In genomic region chr14:103846569-103847438, GRCh38 we compare ENCODE assay signal across 8 cellular contexts. TPM values are rescaled to one million over a fixed set of nuclear protein-coding genes. Genes with fewer than 3 reads are reported as not detected.
DNase-seq lines count a peak whose midpoint lies in the region; ATAC-seq, FAIRE-seq and TF ChIP-seq lines count a peak whose summit lies in the region.

No MANE protein-coding gene starts in this region.

- intact Hi-C loops in esophagus squamous epithelium (cut with DNase I) (no loop called here), natural killer cell (cut with micrococcal nuclease) (no loop called here)

- H3K4me3 Mint-ChIP-seq in activated CD8-positive, alpha-beta memory T cell treated with anti-CD3 and anti-CD28 coated beads, Interleukin-2, amount 10 ng/mL, durations not matched to agents 7 days and 5 days: peak overlapping the region; percentile 78
- H3K4me3 Mint-ChIP-seq in natural killer cell: peak overlapping the region; percentile 90

- no peak for FAIRE-seq in D721Med (lab: Jason Lieb, UNC)

- H3K27me3 ChIP-seq in esophagus squamous epithelium: no peaks in the 10 kb centered on the region

- TF ChIP-seq CTCF in GM12865 (IDR thresholded peaks at IDR 0.05; ENCODE audit: insufficient read depth, low read depth, low read length, missing control alignments): no peak
- no peak for TF ChIP-seq CTCF in esophagus squamous epithelium (IDR thresholded peaks at IDR 0.05)
- no peak for TF ChIP-seq CTCF in natural killer cell (IDR thresholded peaks at IDR 0.05)
- no peak for TF ChIP-seq CTCF in D721Med (IDR thresholded peaks at IDR 0.05; ENCODE audit: insufficient read depth, missing control alignments)

- H3K27ac Mint-ChIP-seq in activated CD8-positive, alpha-beta memory T cell treated with anti-CD3 and anti-CD28 coated beads, Interleukin-2, amount 10 ng/mL, durations not matched to agents 7 days and 5 days: peak overlapping the region; percentile 47
- peak overlapping the region; percentile 52 to 55 for H3K27ac Mint-ChIP-seq in natural killer cell

- in situ Hi-C loops in KBM-7 (cut with MboI; ENCODE audit: low pct_unique_long_range_greater_than_20kb, low sequenced_read_pairs): no loop called here

- ATAC-seq in GM21786 (IDR thresholded peaks at IDR 0.05; ENCODE audit: unreplicated experiment) (peak; percentile 32), natural killer cell (peak; percentile 38 to 49 (median 49))
- peak; percentile 41 for ATAC-seq in activated CD8-positive, alpha-beta memory T cell treated with anti-CD3 and anti-CD28 coated beads, Interleukin-2, amount 10 ng/mL, durations not matched to agents 7 days and 5 days

- H3K4me1 ChIP-seq in esophagus squamous epithelium: peaks cover 12 to 49% (median 13%) of the 10 kb centered on the region in 3 donors

- CTCF ChIA-PET in activated CD8-positive, alpha-beta memory T cell treated with anti-CD3 and anti-CD28 coated beads, Interleukin-2, amount 10 ng/mL, durations not matched to agents 7 days and 5 days (lab: Charles Lee): no interaction called here

- peaks cover 4% of the 10 kb centered on the region for H3K36me3 Mint-ChIP-seq in activated CD8-positive, alpha-beta memory T cell treated with anti-CD3 and anti-CD28 coated beads, Interleukin-2, amount 10 ng/mL, durations not matched to agents 7 days and 5 days
- H3K36me3 Mint-ChIP-seq in natural killer cell: no peaks in the 10 kb centered on the region

- peaks cover 18% of the 10 kb centered on the region for H3K27me3 Mint-ChIP-seq in activated CD8-positive, alpha-beta memory T cell treated with anti-CD3 and anti-CD28 coated beads, Interleukin-2, amount 10 ng/mL, durations not matched to agents 7 days and 5 days
- H3K27me3 Mint-ChIP-seq in natural killer cell (ENCODE audit: low read depth in 2 of 2): no peaks in the 10 kb centered on the region

- H3K9me3 Mint-ChIP-seq in activated CD8-positive, alpha-beta memory T cell treated with anti-CD3 and anti-CD28 coated beads, Interleukin-2, amount 10 ng/mL, durations not matched to agents 7 days and 5 days (ENCODE audit: low read depth): no peaks in the 10 kb centered on the region
- H3K9me3 Mint-ChIP-seq in natural killer cell: no peaks in the 10 kb centered on the region

- DNase-seq in GM12865 (ENCODE audit: low read depth) (peak; percentile 48), KBM-7 (peak; percentile 17), esophagus squamous epithelium (lab: John Stamatoyannopoulos, UW) (no peak), natural killer cell (peak; percentile 33), D721Med (ENCODE audit: insufficient read length, low spot score) (no peak), NCI-H187 treated with DMSO at 0.1 percent for 48 hours (lab: John Stamatoyannopoulos, UW) (no peak)
- DNase-seq in activated CD8-positive, alpha-beta memory T cell treated with anti-CD3 and anti-CD28 coated beads, Interleukin-2, amount 10 ng/mL, durations not matched to agents 7 days and 5 days: no peak

- WGBS in esophagus squamous epithelium, 2 donors: 2 to 3% methylated on average over 9 to 14 of the region's 93 CpGs

- no peaks in the 10 kb centered on the region for H3K9me3 ChIP-seq in esophagus squamous epithelium

- peak overlapping the region; percentile 80 for H3K4me3 ChIP-seq in GM12865 (ENCODE audit: low read depth, low read length)
- H3K4me3 ChIP-seq in esophagus squamous epithelium: peak overlapping the region; percentile 62 to 93 (median 84)

- no peak for TF ChIP-seq POLR2A in esophagus squamous epithelium (IDR thresholded peaks at IDR 0.05)

- H3K36me3 ChIP-seq in esophagus squamous epithelium: peaks cover 0 to 19% (median 0%) of the 10 kb centered on the region in 3 donors

- peak overlapping the region; percentile 62 to 96 (median 94) for H3K27ac ChIP-seq in esophagus squamous epithelium

- H3K4me1 Mint-ChIP-seq in activated CD8-positive, alpha-beta memory T cell treated with anti-CD3 and anti-CD28 coated beads, Interleukin-2, amount 10 ng/mL, durations not matched to agents 7 days and 5 days: peaks cover 13% of the 10 kb centered on the region
- peaks cover 10 to 12% of the 10 kb centered on the region in 2 donors for H3K4me1 Mint-ChIP-seq in natural killer cell

RNA-seq across cellular contexts. Expression of gene PPP1R13B, which starts 0.6 kb away (rescaled TPM):
- total RNA-seq in activated CD8-positive, alpha-beta memory T cell treated with anti-CD3 and anti-CD28 coated beads, Interleukin-2, amount 10 ng/mL, durations not matched to agents 7 days and 5 days: 10 to 100 TPM in 1 of 2 experiments, 1 to 10 TPM in 1; 8.6 to 11.7 TPM
- total RNA-seq in esophagus squamous epithelium: 10 to 100 TPM; 12.7 to 25.0 (median 20.6) TPM
- 10 to 100 TPM; 26.5 to 35.5 (median 31.7) TPM for total RNA-seq in natural killer cell

Comparison
In these comparisons a context has a peak if more than half of its experiments do, and no peak if none do; other contexts are left out.
1. DNase-seq: peak in GM12865 (single experiment), KBM-7 (single experiment) and natural killer cell (single experiment); none in activated CD8-positive, alpha-beta memory T cell treated with anti-CD3 and anti-CD28 coated beads, Interleukin-2, amount 10 ng/mL, durations not matched to agents 7 days and 5 days (single experiment), esophagus squamous epithelium (single experiment), D721Med (single experiment) and NCI-H187 treated with DMSO at 0.1 percent for 48 hours (single experiment).
2. Peak in every context shown above with its lines, with median percentiles within 50 percentile points of each other: ATAC-seq.